10 cellular contexts compared by ENCODE assay signal in the genomic region with DNA sequence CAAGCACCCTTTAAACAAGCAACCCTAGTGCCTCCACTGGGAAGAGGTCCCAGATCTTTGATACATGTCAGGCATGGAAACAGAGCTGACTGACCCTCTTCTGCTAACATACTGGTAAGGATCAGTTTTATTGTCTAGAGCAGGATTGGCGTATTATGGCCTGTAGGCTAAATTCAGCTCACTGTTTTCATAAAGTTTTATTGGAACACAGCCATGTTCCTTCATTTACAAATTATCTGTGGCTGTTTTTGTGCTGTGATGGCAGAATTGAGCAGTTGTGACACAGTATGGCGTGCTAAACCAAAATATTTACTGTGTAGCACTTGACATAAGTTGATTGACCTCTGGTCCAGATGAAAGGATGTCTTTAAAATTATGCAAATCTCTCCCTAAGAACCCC.
"Had no signal": no experiment of that assay in that cellular context is flagged by ENCODE, and none has a peak within 500 bp of the region (broad histone marks: within the 10 kb centered on the region; RNA-seq: fewer than 3 reads in every experiment).

No MANE protein-coding gene starts in this region.

- H3K27ac ChIP-seq: HL-60, RWPE1, SJSA1, SK-N-MC had no signal

- DNase-seq: NCI-H1048; NCI-H1436 treated with DMSO at 0.1 percent for 48 hours; NCI-H187 treated with DMSO at 0.1 percent for 48 hours; NCI-H2029 treated with DMSO at 0.1 percent for 48 hours; NK-92 treated with Interleukin-12 subunit alpha and Interleukin-12 subunit beta, amount 100 ng/mL, for 24 hours; SIG-M5 had no signal

- H3K27me3 ChIP-seq: SJSA1 had no signal

- H3K4me3 ChIP-seq: SJSA1, SK-N-MC had no signal

- H3K9me3 ChIP-seq: SJSA1 had no signal
